In genomic region chr3:40377822-40378221, GRCh38 we compare ENCODE assay signal across 9 cellular contexts. TPM values are rescaled to one million over a fixed set of nuclear protein-coding genes. Genes with fewer than 3 reads are reported as not detected.
"Had no signal": no experiment of that assay in that cellular context is flagged by ENCODE, and none has a peak within 500 bp of the region (broad histone marks: within the 10 kb centered on the region; RNA-seq: fewer than 3 reads in every experiment).

No MANE protein-coding gene starts in this region.

- H3K4me2 ChIP-seq: KMS-11 had no signal

- H3K27ac ChIP-seq: HL-60, KMS-11 had no signal

- ATAC-seq: HepG2 had no signal

- DNase-seq: IMR-90, KBM-7, KG1 had no signal

- FAIRE-seq: HepG2, HTR-8/SVneo had no signal

- H3K9ac ChIP-seq: KMS-11 had no signal

RNA-seq across cellular contexts. Expression of gene ENTPD3, which starts 9.2 kb away (rescaled TPM):
- total RNA-seq: HepG2, HT-29, HT1080, IMR-90 had no signal
- polyA plus RNA-seq: IMR-90 had no signal
